Comparison of ENCODE assay signal across 11 cellular contexts in the genomic region with DNA sequence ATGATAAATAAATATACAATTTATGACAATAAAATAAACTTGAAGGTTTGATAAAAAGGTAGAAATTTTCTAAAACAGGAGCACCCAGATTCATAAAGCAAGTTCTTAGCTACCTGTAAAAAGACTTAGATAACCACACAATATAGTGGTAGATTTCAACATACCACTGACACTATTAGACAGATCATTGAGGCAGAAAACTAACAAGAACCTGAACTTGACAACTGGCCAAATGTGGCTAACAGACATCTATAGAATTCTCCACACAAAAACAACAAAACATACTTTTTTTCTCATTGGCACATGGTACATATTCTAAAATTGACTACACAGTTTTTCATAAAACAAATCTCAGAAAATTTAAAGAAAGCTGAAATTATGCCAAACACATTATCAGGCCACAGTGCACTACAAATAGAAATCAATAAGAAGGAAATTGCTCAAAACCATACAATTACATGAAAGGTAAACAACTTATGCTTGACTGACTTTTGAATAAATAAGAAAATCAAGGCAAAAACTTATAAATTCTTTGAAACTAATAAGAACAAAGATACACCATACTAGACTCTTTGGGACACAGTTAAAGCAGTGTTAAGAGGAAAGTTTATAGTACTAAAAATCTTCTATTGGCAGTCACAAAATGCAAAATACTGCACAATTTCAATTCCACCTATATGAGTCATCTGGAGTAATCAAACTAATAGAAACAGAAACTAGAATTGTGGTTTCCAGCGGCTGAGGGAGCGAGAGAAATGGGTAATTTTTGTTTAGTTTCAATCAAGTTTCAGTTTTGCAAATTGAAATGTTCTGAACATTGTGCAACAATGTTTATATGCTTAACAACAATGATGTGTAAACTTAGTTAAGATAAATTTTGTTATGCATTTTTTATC.
A peak's percentile ranks its signal among the peaks of the same experiment; 100 is the strongest.
DNase-seq lines count a peak whose midpoint lies in the region; ATAC-seq and TF ChIP-seq lines count a peak whose summit lies in the region.
"Had no signal": no experiment of that assay in that cellular context is flagged by ENCODE, and none has a peak within 500 bp of the region (broad histone marks: within the 10 kb centered on the region; RNA-seq: fewer than 3 reads in every experiment).

No MANE protein-coding gene starts in this region.

- intact Hi-C loops in lower leg skin (cut with DNase I; ENCODE audit: low total_unique reads), result no loop called here
- intact Hi-C loops in adrenal gland (cut with DNase I), result no loop called here

- no peak for TF ChIP-seq CTCF in lower leg skin (IDR thresholded peaks at IDR 0.05)
- TF ChIP-seq CTCF in adrenal gland (IDR thresholded peaks at IDR 0.05), result no peak

- no peaks in the 10 kb centered on the region for H3K36me3 Mint-ChIP-seq in T-cell

- no peaks in the 10 kb centered on the region for H3K9me3 ChIP-seq in adrenal gland (replicated peaks in 1 of 3)

- H3K9me3 Mint-ChIP-seq in T-cell, result peaks cover 0 to under 1% (median 0%) of the 10 kb centered on the region in 3 donors

- DNase-seq in T-cell (peak in 1 of 34 experiments; percentile 1), NCI-H526 treated with DMSO at 0.1 percent for 48 hours (lab: John Stamatoyannopoulos, UW) (no peak), lower leg skin (ENCODE audit: low spot score in 2 of 2) (no peak), H4 (ENCODE audit: low spot score) (no peak), adrenal gland (no peak)
- DNase-seq: H9, NCI-H1417 had no signal

- no peaks in the 10 kb centered on the region for H3K4me1 ChIP-seq in adrenal gland (replicated peaks in 1 of 2)

- POLR2A ChIA-PET in T-cell (lab: Charles Lee), result no interaction called here

- ATAC-seq in GM18511 (IDR thresholded peaks at IDR 0.05; ENCODE audit: unreplicated experiment), result peak; percentile 96
- peak; percentile 81 for ATAC-seq in GM19467 (IDR thresholded peaks at IDR 0.05; ENCODE audit: unreplicated experiment)
- peak; percentile 82 for ATAC-seq in HG03066 (IDR thresholded peaks at IDR 0.05; ENCODE audit: low read depth, unreplicated experiment)
- peak in 1 of 4 experiments; percentile 50 for ATAC-seq in T-cell (replicated peaks in 1 of 4)
- ATAC-seq: left lobe of liver had no signal

- H3K4me3 ChIP-seq in lower leg skin (ENCODE audit: low read depth, poor library complexity, severe bottlenecking), result no peak overlapping the region
- H3K4me3 ChIP-seq in adrenal gland, result no peak overlapping the region

- no peak for TF ChIP-seq POLR2A in lower leg skin (IDR thresholded peaks at IDR 0.05)
- no peak for TF ChIP-seq POLR2A in adrenal gland (IDR thresholded peaks at IDR 0.05)

- H3K27ac Mint-ChIP-seq in T-cell, result peak overlapping the region in 1 of 2 donors; percentile 49
- H3K27ac Mint-ChIP-seq: H9 had no signal

- no peaks in the 10 kb centered on the region for H3K36me3 ChIP-seq in adrenal gland (replicated peaks in 1 of 2)

- peak overlapping the region in 2 of 3 donors; percentile 9 to 53 for H3K4me3 Mint-ChIP-seq in T-cell
- H3K4me3 Mint-ChIP-seq: H9 had no signal

- H3K4me1 Mint-ChIP-seq in T-cell, result peaks cover 0 to 19% (median 4%) of the 10 kb centered on the region in 3 donors
- H3K4me1 Mint-ChIP-seq: H9 had no signal

- CTCF ChIA-PET in T-cell (lab: Charles Lee), result no interaction called here

- H3K27me3 ChIP-seq in adrenal gland, result no peaks in the 10 kb centered on the region

- no peak overlapping the region for H3K27ac ChIP-seq in adrenal gland

- WGBS in lower leg skin, 2 donors, result 75 to 82% methylated on average over 2 of the region's 2 CpGs
- 62 to 83% (median 77%) methylated on average over 2 of the region's 2 CpGs for WGBS in adrenal gland, 4 donors

- H3K27me3 Mint-ChIP-seq in T-cell, result peaks cover 0 to 3% of the 10 kb centered on the region in 2 donors
